Comparison of ENCODE assay signal across 21 cellular contexts in the genomic region with DNA sequence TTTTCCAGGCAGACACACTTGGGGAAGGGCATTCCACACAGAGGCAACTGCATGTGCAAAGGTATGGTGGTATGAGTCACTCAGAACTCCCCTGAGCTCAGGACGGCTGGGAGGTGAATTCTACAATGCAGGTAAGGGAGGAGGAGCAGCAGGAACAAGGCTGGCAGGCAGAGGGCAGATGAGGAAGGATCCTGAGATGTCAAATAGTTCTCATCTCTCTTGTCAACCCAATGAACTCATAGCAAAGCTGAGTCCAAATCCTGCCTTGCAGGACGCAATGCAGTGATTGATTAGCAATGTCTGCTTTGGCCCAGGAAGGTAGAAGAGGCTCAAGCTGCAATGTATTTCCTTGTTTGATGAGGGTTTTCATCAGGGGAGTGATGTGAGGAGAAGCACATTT.
DNase-seq lines count a peak whose midpoint lies in the region; ATAC-seq, FAIRE-seq and TF ChIP-seq lines count a peak whose summit lies in the region.
"Had no signal": no experiment of that assay in that cellular context is flagged by ENCODE, and none has a peak within 500 bp of the region (broad histone marks: within the 10 kb centered on the region; RNA-seq: fewer than 3 reads in every experiment).

No MANE protein-coding gene starts in this region.

- intact Hi-C loops in activated CD4-positive, alpha-beta T cell treated with anti-CD3 and anti-CD28 coated beads for 36 hours (cut with DNase I, micrococcal nuclease) = no loop called here
- intact Hi-C loops in HepG2 (cut with micrococcal nuclease; ENCODE audit: unreplicated experiment) = no loop called here

- no peak for FAIRE-seq in HepG2 (lab: Jason Lieb, UNC)

- BruUV-seq in HepG2 (replicated peaks; lab: Mats Ljungman, UMichigan) = no TSS peak

- ATAC-seq in activated CD4-positive, alpha-beta T cell treated with anti-CD3 and anti-CD28 coated beads for 36 hours = no peak
- ATAC-seq in stimulated activated naive B cell treated with anti-CD40 and anti-IgM and Interleukin-4, amounts not matched to agents 10 μg/mL and 1 μg/mL and 100 μg/mL, for 72 hours (replicated peaks) = no peak
- no peak for ATAC-seq in GM21825 (IDR thresholded peaks at IDR 0.05; ENCODE audit: unreplicated experiment)
- ATAC-seq in HepG2 = no peak
- no peak for ATAC-seq in GM18907 (IDR thresholded peaks at IDR 0.05; ENCODE audit: unreplicated experiment)
- ATAC-seq: Panc1, upper lobe of right lung had no signal

- H3K79me2 ChIP-seq in hepatocyte (peaks cover 5% of the 10 kb centered on the region), HepG2 (ENCODE audit: insufficient read depth, low read length) (no peaks in the 10 kb centered on the region)

- no peak for TF ChIP-seq CTCF in hepatocyte (IDR thresholded peaks at IDR 0.05; ENCODE audit: poor library complexity)
- no peak for TF ChIP-seq CTCF in HepG2 (CRISPR knock-in tag; IDR thresholded peaks at IDR 0.05)

- no peak for DNase-seq in activated CD4-positive, alpha-beta T cell treated with anti-CD3 and anti-CD28 coated beads, Interleukin-2, amount 10 ng/mL, durations not matched to agents 7 days and 5 days
- no peak for DNase-seq in activated CD4-positive, alpha-beta T cell treated with anti-CD3 and anti-CD28 coated beads for 36 hours
- DNase-seq in SW480 (ENCODE audit: low spot score) = peak; percentile 66
- peak; percentile 57 for DNase-seq in hepatocyte (ENCODE audit: low spot score)
- DNase-seq in stimulated activated naive B cell treated with anti-CD40 and anti-IgM and Interleukin-4, amounts not matched to agents 10 μg/mL and 1 μg/mL and 100 μg/mL, for 72 hours = no peak
- DNase-seq in HepG2 (ENCODE audit: low spot score) = no peak
- DNase-seq: activated naive CD4-positive, alpha-beta T cell treated with anti-CD3 and anti-CD28 coated beads for 36 hours; activated T-cell treated with anti-CD3 and anti-CD28 coated beads, Interleukin-2, amount 50 U/mL, for 24 hours; central memory CD4-positive, alpha-beta T cell; esophagus squamous epithelium; Karpas-422; left ventricle myocardium inferior; NCI-H1092; NCI-H2029 treated with DMSO at 0.1 percent for 48 hours; spleen; stimulated activated CD4-positive, alpha-beta T cell treated with anti-CD3 and anti-CD28 coated beads, Interleukin-4, amount 100 ng/mL, for 24 hours; upper lobe of right lung; WERI-Rb-1 had no signal

- no peak for TF ChIP-seq POLR2A in HepG2 (IDR thresholded peaks at IDR 0.05; ENCODE audit: insufficient read depth in 1 of 2, low read depth in 2 of 2, low read length in 2 of 2)

- POLR2A ChIA-PET in activated CD4-positive, alpha-beta T cell treated with anti-CD3 and anti-CD28 coated beads, Interleukin-2, amount 10 ng/mL, durations not matched to agents 7 days and 5 days (lab: Charles Lee) = no interaction called here
- POLR2A ChIA-PET in activated CD4-positive, alpha-beta T cell treated with anti-CD3 and anti-CD28 coated beads for 36 hours (lab: Charles Lee) = no interaction called here
- POLR2A ChIA-PET in HepG2 (lab: Yijun Ruan, JAX) = no interaction called here

- TF ChIP-seq EP300 in HepG2 (IDR thresholded peaks at IDR 0.05; ENCODE audit: low read depth in 2 of 2, low read length in 2 of 2) (no peak), HepG2 (CRISPR knock-in tag; IDR thresholded peaks at IDR 0.05; ENCODE audit: borderline replicate concordance) (no peak)

- no peaks in the 10 kb centered on the region for H3K9me3 ChIP-seq in hepatocyte (ENCODE audit: low read depth)
- H3K9me3 ChIP-seq in HepG2 (ENCODE audit: low read length) = no peaks in the 10 kb centered on the region
- H3K9me3 ChIP-seq: esophagus squamous epithelium, left ventricle myocardium inferior, spleen, upper lobe of right lung had no signal

- peak overlapping the region; percentile 31 for H3K27ac Mint-ChIP-seq in activated CD4-positive, alpha-beta T cell treated with anti-CD3 and anti-CD28 coated beads, Interleukin-2, amount 10 ng/mL, durations not matched to agents 7 days and 5 days
- H3K27ac Mint-ChIP-seq in activated CD4-positive, alpha-beta T cell treated with anti-CD3 and anti-CD28 coated beads for 36 hours = no peak overlapping the region
- peak overlapping the region; percentile 10 for H3K27ac Mint-ChIP-seq in stimulated activated naive B cell treated with anti-CD40 and anti-IgM and Interleukin-4, amounts not matched to agents 10 μg/mL and 1 μg/mL and 100 μg/mL, for 72 hours
- H3K27ac Mint-ChIP-seq: activated naive CD4-positive, alpha-beta T cell treated with anti-CD3 and anti-CD28 coated beads for 36 hours; activated T-cell treated with anti-CD3 and anti-CD28 coated beads, Interleukin-2, amount 50 U/mL, for 24 hours had no signal

- no peak overlapping the region for H3K4me2 ChIP-seq in hepatocyte
- H3K4me2 ChIP-seq in HepG2 (ENCODE audit: low read depth, low read length) = no peak overlapping the region

- H3K36me3 ChIP-seq in hepatocyte (replicated peaks; ENCODE audit: insufficient read depth, low read depth) = no peaks in the 10 kb centered on the region
- H3K36me3 ChIP-seq in HepG2 (replicated peaks in 1 of 2; ENCODE audit: control insufficient read depth in 1 of 2, insufficient read depth in 2 of 2, low read length in 2 of 2) = no peaks in the 10 kb centered on the region
- H3K36me3 ChIP-seq: esophagus squamous epithelium, left ventricle myocardium inferior, upper lobe of right lung, WERI-Rb-1 had no signal

- in situ Hi-C loops in HepG2 (cut with HindIII; ENCODE audit: extremely low pct_ligation_motif_present, low pct_unique_long_range_greater_than_20kb) = no loop called here

- H3K4me3 ChIP-seq in hepatocyte = no peak overlapping the region
- H3K4me3 ChIP-seq in HepG2 (replicated peaks in 1 of 3; ENCODE audit: insufficient read depth in 1 of 3, low read depth in 2 of 3, low read length in 3 of 3) = no peak overlapping the region
- H3K4me3 ChIP-seq: esophagus squamous epithelium, left ventricle myocardium inferior, spleen, upper lobe of right lung had no signal

- H3K27ac ChIP-seq in hepatocyte (no peak overlapping the region), HepG2 (ENCODE audit: extremely low read length, insufficient read depth, low read length) (no peak overlapping the region)
- H3K27ac ChIP-seq: left ventricle myocardium inferior, spleen, upper lobe of right lung, WERI-Rb-1 had no signal

- no peaks in the 10 kb centered on the region for H3K27me3 Mint-ChIP-seq in activated CD4-positive, alpha-beta T cell treated with anti-CD3 and anti-CD28 coated beads, Interleukin-2, amount 10 ng/mL, durations not matched to agents 7 days and 5 days
- H3K27me3 Mint-ChIP-seq in activated CD4-positive, alpha-beta T cell treated with anti-CD3 and anti-CD28 coated beads for 36 hours = no peaks in the 10 kb centered on the region
- H3K27me3 Mint-ChIP-seq in stimulated activated naive B cell treated with anti-CD40 and anti-IgM and Interleukin-4, amounts not matched to agents 10 μg/mL and 1 μg/mL and 100 μg/mL, for 72 hours = no peaks in the 10 kb centered on the region
- H3K27me3 Mint-ChIP-seq: activated T-cell treated with anti-CD3 and anti-CD28 coated beads, Interleukin-2, amount 50 U/mL, for 24 hours had no signal

- H2AFZ ChIP-seq in hepatocyte (no peak overlapping the region), HepG2 (ENCODE audit: low read length) (no peak overlapping the region)

- CTCF ChIA-PET in activated CD4-positive, alpha-beta T cell treated with anti-CD3 and anti-CD28 coated beads, Interleukin-2, amount 10 ng/mL, durations not matched to agents 7 days and 5 days (lab: Charles Lee) = interaction anchor here (1.0 kb wide), 1 partner anchor 9 kb away, joined by 3 read pairs; no protein-coding TSS in a partner anchor
- CTCF ChIA-PET in activated CD4-positive, alpha-beta T cell treated with anti-CD3 and anti-CD28 coated beads for 36 hours (lab: Charles Lee) = interaction anchor here (1.2 kb wide), 1 partner anchor 329 kb away, joined by 3 read pairs; no protein-coding TSS in a partner anchor
- CTCF ChIA-PET in HepG2 (lab: Yijun Ruan, JAX; ENCODE audit: low intra/inter-chr PET ratio, low total read pairs) = no interaction called here

- peaks cover 37% of the 10 kb centered on the region for H3K4me1 Mint-ChIP-seq in activated CD4-positive, alpha-beta T cell treated with anti-CD3 and anti-CD28 coated beads, Interleukin-2, amount 10 ng/mL, durations not matched to agents 7 days and 5 days
- H3K4me1 Mint-ChIP-seq in activated CD4-positive, alpha-beta T cell treated with anti-CD3 and anti-CD28 coated beads for 36 hours = peaks cover 4% of the 10 kb centered on the region
- H3K4me1 Mint-ChIP-seq in stimulated activated naive B cell treated with anti-CD40 and anti-IgM and Interleukin-4, amounts not matched to agents 10 μg/mL and 1 μg/mL and 100 μg/mL, for 72 hours = peaks cover 33 to 71% of the 10 kb centered on the region in 2 donors

- H3K27me3 ChIP-seq in hepatocyte (no peaks in the 10 kb centered on the region), HepG2 (ENCODE audit: control insufficient read depth in 1 of 2, insufficient read depth in 2 of 2, low read length in 2 of 2) (peaks cover 1 to 8% of the 10 kb centered on the region in 2 experiments; a peak in 3 of 5 replicates)
- H3K27me3 ChIP-seq: esophagus squamous epithelium, spleen, upper lobe of right lung had no signal

- whole genome bisulfite sequencing in hepatocyte (ENCODE audit: low lambda C conversion rate, missing lambda C conversion rate) = 49% methylated on average over 2 of the region's 2 CpGs
- WGBS in HepG2 (ENCODE audit: low lambda C conversion rate) = 4% methylated on average over 2 of the region's 2 CpGs

- H4K20me1 ChIP-seq in hepatocyte (ENCODE audit: insufficient read depth, poor library complexity, severe bottlenecking) (no peaks in the 10 kb centered on the region), HepG2 (ENCODE audit: insufficient read depth, low read length) (no peaks in the 10 kb centered on the region)

- no peak overlapping the region for H3K4me3 Mint-ChIP-seq in activated CD4-positive, alpha-beta T cell treated with anti-CD3 and anti-CD28 coated beads, Interleukin-2, amount 10 ng/mL, durations not matched to agents 7 days and 5 days
- no peak overlapping the region for H3K4me3 Mint-ChIP-seq in activated CD4-positive, alpha-beta T cell treated with anti-CD3 and anti-CD28 coated beads for 36 hours
- H3K4me3 Mint-ChIP-seq in stimulated activated naive B cell treated with anti-CD40 and anti-IgM and Interleukin-4, amounts not matched to agents 10 μg/mL and 1 μg/mL and 100 μg/mL, for 72 hours = no peak overlapping the region
- H3K4me3 Mint-ChIP-seq: activated naive CD4-positive, alpha-beta T cell treated with anti-CD3 and anti-CD28 coated beads for 36 hours; activated T-cell treated with anti-CD3 and anti-CD28 coated beads, Interleukin-2, amount 50 U/mL, for 24 hours had no signal

- peaks cover 2% of the 10 kb centered on the region for H3K9me3 Mint-ChIP-seq in activated CD4-positive, alpha-beta T cell treated with anti-CD3 and anti-CD28 coated beads, Interleukin-2, amount 10 ng/mL, durations not matched to agents 7 days and 5 days
- no peaks in the 10 kb centered on the region for H3K9me3 Mint-ChIP-seq in activated CD4-positive, alpha-beta T cell treated with anti-CD3 and anti-CD28 coated beads for 36 hours (ENCODE audit: low read depth)
- peaks cover 0 to 4% of the 10 kb centered on the region in 2 donors for H3K9me3 Mint-ChIP-seq in stimulated activated naive B cell treated with anti-CD40 and anti-IgM and Interleukin-4, amounts not matched to agents 10 μg/mL and 1 μg/mL and 100 μg/mL, for 72 hours
- H3K9me3 Mint-ChIP-seq: activated naive CD4-positive, alpha-beta T cell treated with anti-CD3 and anti-CD28 coated beads for 36 hours; activated T-cell treated with anti-CD3 and anti-CD28 coated beads, Interleukin-2, amount 50 U/mL, for 24 hours had no signal

- peaks cover 35% of the 10 kb centered on the region for H3K36me3 Mint-ChIP-seq in activated CD4-positive, alpha-beta T cell treated with anti-CD3 and anti-CD28 coated beads, Interleukin-2, amount 10 ng/mL, durations not matched to agents 7 days and 5 days (ENCODE audit: low read depth)
- H3K36me3 Mint-ChIP-seq in activated CD4-positive, alpha-beta T cell treated with anti-CD3 and anti-CD28 coated beads for 36 hours (ENCODE audit: low read depth) = peaks cover 5% of the 10 kb centered on the region
- peaks cover 47 to 69% of the 10 kb centered on the region in 2 donors for H3K36me3 Mint-ChIP-seq in stimulated activated naive B cell treated with anti-CD40 and anti-IgM and Interleukin-4, amounts not matched to agents 10 μg/mL and 1 μg/mL and 100 μg/mL, for 72 hours

- TF ChIP-seq RAD21 in HepG2 (CRISPR knock-in tag; IDR thresholded peaks at IDR 0.05) = no peak

- no peak overlapping the region for H3K9ac ChIP-seq in HepG2 (ENCODE audit: insufficient read depth, low read depth, low read length)

- H3K4me1 ChIP-seq in hepatocyte (ENCODE audit: insufficient read depth) = peaks cover 3% of the 10 kb centered on the region
- no peaks in the 10 kb centered on the region for H3K4me1 ChIP-seq in HepG2 (ENCODE audit: insufficient read depth, low read length)

- H3K9me2 ChIP-seq in hepatocyte (replicated peaks; ENCODE audit: insufficient read depth) = no peaks in the 10 kb centered on the region

Comparison
In these comparisons a context has a peak if more than half of its experiments do, and no peak if none do; other contexts are left out.
1. DNase-seq: peak in SW480 (single experiment) and hepatocyte (single experiment); none in activated CD4-positive, alpha-beta T cell treated with anti-CD3 and anti-CD28 coated beads, Interleukin-2, amount 10 ng/mL, durations not matched to agents 7 days and 5 days (single experiment), activated CD4-positive, alpha-beta T cell treated with anti-CD3 and anti-CD28 coated beads for 36 hours (single experiment), stimulated activated naive B cell treated with anti-CD40 and anti-IgM and Interleukin-4, amounts not matched to agents 10 μg/mL and 1 μg/mL and 100 μg/mL, for 72 hours (single experiment) and HepG2 (single experiment).